Comparison of ENCODE assay signal across 8 cellular contexts in the genomic region with DNA sequence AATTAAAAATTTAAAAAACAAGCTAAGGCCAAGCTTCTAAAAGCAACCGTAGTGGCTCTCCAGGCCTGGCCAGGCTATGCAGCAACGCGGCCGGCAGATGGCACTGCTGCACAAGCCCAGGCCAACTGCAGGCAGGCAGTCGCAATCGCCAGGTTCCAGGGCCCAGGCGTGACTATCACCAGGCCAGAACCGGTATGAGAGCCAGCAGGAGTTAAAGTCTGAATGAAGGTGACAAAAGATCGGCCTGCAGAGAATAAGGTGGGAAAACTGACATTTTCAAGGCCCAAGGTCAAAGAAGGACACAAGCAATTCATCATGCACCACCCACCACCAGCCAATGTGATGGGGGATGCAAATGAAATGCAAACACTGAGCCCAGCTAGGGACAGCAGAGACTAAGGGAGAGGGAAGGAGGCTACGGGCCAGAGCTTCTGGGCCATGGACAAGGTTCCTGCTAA. TPM values are rescaled to one million over a fixed set of nuclear protein-coding genes. Genes with fewer than 3 reads are reported as not detected.
DNase-seq lines count a peak whose midpoint lies in the region; ATAC-seq, FAIRE-seq and TF ChIP-seq lines count a peak whose summit lies in the region.

No MANE protein-coding gene starts in this region.

- peak; percentile 52 for ATAC-seq in HG03175 (IDR thresholded peaks at IDR 0.05; ENCODE audit: unreplicated experiment)
- no peak for ATAC-seq in GM18858 (IDR thresholded peaks at IDR 0.05; ENCODE audit: unreplicated experiment)

- DNase-seq in G401 (ENCODE audit: low spot score), result peak; percentile 75
- peak; percentile 70 for DNase-seq in NCI-H774 (lab: John Stamatoyannopoulos, UW)
- DNase-seq in activated CD8-positive, alpha-beta memory T cell treated with anti-CD3 and anti-CD28 coated beads for 48 hours (ENCODE audit: low read depth in 2 of 3, low spot score in 2 of 3), result peak; percentile 38 to 57 (median 45)
- DNase-seq in mesothelial cell of epicardium (ENCODE audit: low spot score in 2 of 2, unreplicated experiment in 2 of 2), result peak; percentile 64 to 86
- DNase-seq in stimulated activated CD8-positive, alpha-beta memory T cell treated with anti-CD3 and anti-CD28 coated beads, Interleukin-15, amount 100 ng/mL, for 24 hours (ENCODE audit: low read depth), result peak; percentile 58

- H3K27ac Mint-ChIP-seq in mesothelial cell of epicardium, result no peak overlapping the region

- in situ Hi-C loops in G401 (cut with HindIII; ENCODE audit: low sequenced_read_pairs), result no loop called here

- H3K36me3 Mint-ChIP-seq in mesothelial cell of epicardium, result no peaks in the 10 kb centered on the region

- H3K4me1 Mint-ChIP-seq in mesothelial cell of epicardium, result peaks cover 8% of the 10 kb centered on the region

- TF ChIP-seq CTCF in mesothelial cell of epicardium (IDR thresholded peaks at IDR 0.05; ENCODE audit: unreplicated experiment), result peak; percentile 84

- no peaks in the 10 kb centered on the region for H3K9me3 Mint-ChIP-seq in mesothelial cell of epicardium

- H3K4me3 Mint-ChIP-seq in mesothelial cell of epicardium, result no peak overlapping the region

- peak; percentile 35 for FAIRE-seq in endometrium (lab: Jason Lieb, UNC)

- no peaks in the 10 kb centered on the region for H3K27me3 Mint-ChIP-seq in mesothelial cell of epicardium (ENCODE audit: low read depth)

RNA-seq across cellular contexts. Expression of a gene that starts 43.6 kb away (rescaled TPM):
- total RNA-seq in G401 (2014; rRNA removed; shearing (Covaris generic)), result not detected in 2 replicates
- 6.2 to 7.6 TPM (median 6.3 TPM) in 3 replicates for total RNA-seq in mesothelial cell of epicardium
